ENCODE assay signal across 14 cellular contexts in genomic region chr5:36238896-36239295, GRCh38. TPM values are rescaled to one million over a fixed set of nuclear protein-coding genes. Genes with fewer than 3 reads are reported as not detected.
DNase-seq lines count a peak whose midpoint lies in the region; ATAC-seq and TF ChIP-seq lines count a peak whose summit lies in the region.
"Had no signal": no experiment of that assay in that cellular context is flagged by ENCODE, and none has a peak within 500 bp of the region (broad histone marks: within the 10 kb centered on the region; RNA-seq: fewer than 3 reads in every experiment).

No MANE protein-coding gene starts in this region.

- TF ChIP-seq EP300 in neural cell (conservative IDR thresholded peaks at IDR 0.05; ENCODE audit: poor library complexity, severe bottlenecking): no peak

- ATAC-seq in GM19035 (IDR thresholded peaks at IDR 0.05; ENCODE audit: unreplicated experiment): no peak
- ATAC-seq: activated CD8-positive, alpha-beta memory T cell treated with anti-CD3 and anti-CD28 coated beads, Interleukin-2, amount 10 ng/mL, durations not matched to agents 7 days and 5 days; GM23338 had no signal

- H3K4me2 ChIP-seq in BLaER1 treated with 17β-estradiol and CSF1 and Interleukin-3, amounts not matched to agents 10 nM and 100 nM: peak overlapping the region; percentile 73 to 96 (median 87); a peak in 19 of 22 replicates
- H3K4me2 ChIP-seq in neural cell (ENCODE audit: low read length): no peak overlapping the region
- H3K4me2 ChIP-seq: GM23338 had no signal

- peak overlapping the region in 2 of 11 experiments; percentile 99; a peak in 1 of 22 replicates for H3K9ac ChIP-seq in BLaER1 treated with 17β-estradiol and CSF1 and Interleukin-3, amounts not matched to agents 10 nM and 100 nM
- H3K9ac ChIP-seq in endocrine pancreas (ENCODE audit: control insufficient read depth, insufficient read depth, low read length): no peak overlapping the region
- no peak overlapping the region for H3K9ac ChIP-seq in neural cell (ENCODE audit: low read length)

- H3K4me1 ChIP-seq in BLaER1 treated with 17β-estradiol and CSF1 and Interleukin-3, amounts not matched to agents 10 nM and 100 nM: peaks cover 51 to 57% (median 54%) of the 10 kb centered on the region in 10 experiments
- peaks cover 33% of the 10 kb centered on the region for H3K4me1 ChIP-seq in endocrine pancreas (ENCODE audit: control insufficient read depth, insufficient read depth, low read length)

- H3K9me2 ChIP-seq in neural cell (ENCODE audit: insufficient read depth, low read length): no peaks in the 10 kb centered on the region

- peak overlapping the region in 1 of 11 experiments; percentile 98; a peak in 1 of 22 replicates for H3K27ac ChIP-seq in BLaER1 treated with 17β-estradiol and CSF1 and Interleukin-3, amounts not matched to agents 10 nM and 100 nM
- H3K27ac ChIP-seq in neural cell (ENCODE audit: low read length): no peak overlapping the region
- no peak overlapping the region for H3K27ac ChIP-seq in substantia nigra (ENCODE audit: low read depth, low read length, poor library complexity, severe bottlenecking)
- H3K27ac ChIP-seq: C4-2B had no signal

- DNase-seq in NAMALWA (ENCODE audit: low spot score) (peak; percentile 36), cerebellar cortex (ENCODE audit: low spot score) (no peak), substantia nigra (lab: John Stamatoyannopoulos, UW) (no peak)
- DNase-seq in activated T-helper 2 cell treated with anti-CD3 and anti-CD28 coated beads, Interferon-gamma antibody, Interleukin-2, Interleukin-4, amounts not matched to agents 10 μg/mL and 5 μg/mL and 100 μg/mL, durations not matched to agents 14 hours and 24 hours and 36 hours (ENCODE audit: low spot score): no peak
- DNase-seq: activated CD8-positive, alpha-beta memory T cell treated with anti-CD3 and anti-CD28 coated beads, Interleukin-2, amount 10 ng/mL, durations not matched to agents 7 days and 5 days; anterior cingulate cortex; NCI-H2107; retina had no signal

- H3K9me3 ChIP-seq in BLaER1 treated with 17β-estradiol and CSF1 and Interleukin-3, amounts not matched to agents 10 nM and 100 nM (replicated peaks in 1 of 11): peaks cover 0 to 4% (median 0%) of the 10 kb centered on the region in 11 experiments; a peak in 2 of 22 replicates
- H3K9me3 ChIP-seq in endocrine pancreas (ENCODE audit: control insufficient read depth, low read length) (no peaks in the 10 kb centered on the region), neural cell (ENCODE audit: low read length) (no peaks in the 10 kb centered on the region)

- peaks cover 24% of the 10 kb centered on the region for H3K4me1 Mint-ChIP-seq in activated T-helper 2 cell treated with anti-CD3 and anti-CD28 coated beads, Interferon-gamma antibody, Interleukin-2, Interleukin-4, amounts not matched to agents 10 μg/mL and 5 μg/mL and 100 μg/mL, durations not matched to agents 14 hours and 24 hours and 36 hours (ENCODE audit: low read depth)

- H3K36me3 ChIP-seq in BLaER1 treated with 17β-estradiol and CSF1 and Interleukin-3, amounts not matched to agents 10 nM and 100 nM: peaks cover 0 to 26% (median 12%) of the 10 kb centered on the region in 11 experiments; a peak in 10 of 22 replicates
- H3K36me3 ChIP-seq in endocrine pancreas (ENCODE audit: control insufficient read depth, insufficient read depth, low read length) (no peaks in the 10 kb centered on the region), neural cell (ENCODE audit: insufficient read depth, low read length) (no peaks in the 10 kb centered on the region)

- H3K4me3 Mint-ChIP-seq in activated T-helper 2 cell treated with anti-CD3 and anti-CD28 coated beads, Interferon-gamma antibody, Interleukin-2, Interleukin-4, amounts not matched to agents 10 μg/mL and 5 μg/mL and 100 μg/mL, durations not matched to agents 14 hours and 24 hours and 36 hours (ENCODE audit: low read depth): no peak overlapping the region
- H3K4me3 Mint-ChIP-seq: activated CD8-positive, alpha-beta memory T cell treated with anti-CD3 and anti-CD28 coated beads, Interleukin-2, amount 10 ng/mL, durations not matched to agents 7 days and 5 days; GM23338 had no signal

- H3K27ac Mint-ChIP-seq in activated T-helper 2 cell treated with anti-CD3 and anti-CD28 coated beads, Interferon-gamma antibody, Interleukin-2, Interleukin-4, amounts not matched to agents 10 μg/mL and 5 μg/mL and 100 μg/mL, durations not matched to agents 14 hours and 24 hours and 36 hours: no peak overlapping the region
- H3K27ac Mint-ChIP-seq: activated CD8-positive, alpha-beta memory T cell treated with anti-CD3 and anti-CD28 coated beads, Interleukin-2, amount 10 ng/mL, durations not matched to agents 7 days and 5 days; GM23338 had no signal

- no peak overlapping the region for H2AFZ ChIP-seq in neural cell (ENCODE audit: low read depth, low read length)
- H2AFZ ChIP-seq: GM23338 had no signal

- no peaks in the 10 kb centered on the region for H3F3A ChIP-seq in neural cell (ENCODE audit: insufficient read depth, low read length, poor library complexity, severe bottlenecking)

- H3K27me3 Mint-ChIP-seq in activated T-helper 2 cell treated with anti-CD3 and anti-CD28 coated beads, Interferon-gamma antibody, Interleukin-2, Interleukin-4, amounts not matched to agents 10 μg/mL and 5 μg/mL and 100 μg/mL, durations not matched to agents 14 hours and 24 hours and 36 hours (ENCODE audit: low read depth): peaks cover 5% of the 10 kb centered on the region

- H3K4me3 ChIP-seq in BLaER1 treated with 17β-estradiol and CSF1 and Interleukin-3, amounts not matched to agents 10 nM and 100 nM: peak overlapping the region in 7 of 10 experiments; percentile 76 to 92 (median 89); a peak in 12 of 20 replicates
- H3K4me3 ChIP-seq in endocrine pancreas (ENCODE audit: control insufficient read depth, insufficient read depth, low read length) (peak overlapping the region; percentile 82), neural cell (ENCODE audit: low read length) (peak overlapping the region; percentile 88)
- H3K4me3 ChIP-seq: GM23338 had no signal

- H3K36me3 Mint-ChIP-seq in activated T-helper 2 cell treated with anti-CD3 and anti-CD28 coated beads, Interferon-gamma antibody, Interleukin-2, Interleukin-4, amounts not matched to agents 10 μg/mL and 5 μg/mL and 100 μg/mL, durations not matched to agents 14 hours and 24 hours and 36 hours (ENCODE audit: low read depth): no peaks in the 10 kb centered on the region

- no peak for TF ChIP-seq RAD21 in neural cell (conservative IDR thresholded peaks at IDR 0.05)

- TF ChIP-seq CTCF in neural cell (IDR thresholded peaks at IDR 0.05; ENCODE audit: poor library complexity, severe bottlenecking): no peak

- peaks cover 0 to 57% (median 25%) of the 10 kb centered on the region in 11 experiments; a peak in 9 of 22 replicates for H4K20me1 ChIP-seq in BLaER1 treated with 17β-estradiol and CSF1 and Interleukin-3, amounts not matched to agents 10 nM and 100 nM
- H4K20me1 ChIP-seq in neural cell (ENCODE audit: insufficient read depth): no peaks in the 10 kb centered on the region

- H3K27me3 ChIP-seq in BLaER1 treated with 17β-estradiol and CSF1 and Interleukin-3, amounts not matched to agents 10 nM and 100 nM: no peaks in the 10 kb centered on the region
- H3K27me3 ChIP-seq in endocrine pancreas (ENCODE audit: control insufficient read depth, insufficient read depth, low read length) (no peaks in the 10 kb centered on the region), neural cell (ENCODE audit: insufficient read depth, low read depth, low read length) (no peaks in the 10 kb centered on the region)

- H3K9me3 Mint-ChIP-seq in activated T-helper 2 cell treated with anti-CD3 and anti-CD28 coated beads, Interferon-gamma antibody, Interleukin-2, Interleukin-4, amounts not matched to agents 10 μg/mL and 5 μg/mL and 100 μg/mL, durations not matched to agents 14 hours and 24 hours and 36 hours: no peaks in the 10 kb centered on the region

- intact Hi-C loops in activated T-helper 2 cell treated with anti-CD3 and anti-CD28 coated beads, Interferon-gamma antibody, Interleukin-2, Interleukin-4, amounts not matched to agents 10 μg/mL and 5 μg/mL and 100 μg/mL, durations not matched to agents 14 hours and 24 hours and 36 hours (cut with micrococcal nuclease): no loop called here

- H3K79me2 ChIP-seq in neural cell (replicated peaks; ENCODE audit: insufficient read depth, low read length): peaks cover 28% of the 10 kb centered on the region

TF ChIP-seq in neural cell, 6 proteins besides CTCF, POLR2A, EP300 and RAD21:
- TF ChIP-seq SMC3 (conservative IDR thresholded peaks at IDR 0.05; ENCODE audit: poor library complexity) (no peak), REST (IDR thresholded peaks at IDR 0.05; ENCODE audit: borderline replicate concordance) (no peak)
TF ChIP-seq in neural cell: peak in this region for 0.

RNA-seq across cellular contexts. Expression of gene NADK2, which starts 2.8 kb away (rescaled TPM):
- polyA plus RNA-seq in neural cell: 59.1 and 66.8 TPM in 2 replicates
- polyA minus RNA-seq in neural cell: 62.6 and 67.4 TPM in 2 replicates
- total RNA-seq in activated T-helper 2 cell treated with anti-CD3 and anti-CD28 coated beads, Interferon-gamma antibody, Interleukin-2, Interleukin-4, amounts not matched to agents 10 μg/mL and 5 μg/mL and 100 μg/mL, durations not matched to agents 14 hours and 24 hours and 36 hours: 17.8 and 19.4 TPM in 2 replicates
